1 cellular context compared by ENCODE assay signal in the genomic region with DNA sequence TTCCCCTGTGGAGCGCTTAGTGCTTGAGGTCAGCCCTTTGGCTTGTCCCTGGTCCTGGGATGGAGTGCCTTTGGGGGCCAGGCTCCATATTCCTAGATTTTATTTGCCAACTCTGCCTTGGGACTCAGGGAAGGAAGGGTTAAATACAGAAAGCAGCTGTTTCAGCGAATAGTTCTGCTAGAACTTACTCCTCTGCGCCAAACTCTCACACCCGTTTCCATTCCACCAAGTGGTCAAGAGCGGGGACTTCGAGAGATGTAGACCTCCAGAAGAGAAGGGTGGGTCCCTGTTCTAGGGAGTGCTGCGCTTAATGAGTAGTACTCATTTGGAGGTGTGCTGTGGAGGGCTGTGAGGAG.
TF ChIP-seq lines count a peak whose summit lies in the region.

No MANE protein-coding gene starts in this region.

TF ChIP-seq in IMR-90, 13 proteins besides CTCF, POLR2A, EP300 and RAD21 (continued from another document):
- no peak for TF ChIP-seq CHD1 (IDR thresholded peaks at IDR 0.05; ENCODE audit: low read depth, low read length)
- no peak for TF ChIP-seq RFX5 (IDR thresholded peaks at IDR 0.05; ENCODE audit: low read depth, low read length)
- TF ChIP-seq NFE2L2 (IDR thresholded peaks at IDR 0.05; ENCODE audit: low read depth, low read length) = no peak
- TF ChIP-seq SMC3 (IDR thresholded peaks at IDR 0.05; ENCODE audit: low read depth, low read length) = no peak
- TF ChIP-seq, protein P1, sequence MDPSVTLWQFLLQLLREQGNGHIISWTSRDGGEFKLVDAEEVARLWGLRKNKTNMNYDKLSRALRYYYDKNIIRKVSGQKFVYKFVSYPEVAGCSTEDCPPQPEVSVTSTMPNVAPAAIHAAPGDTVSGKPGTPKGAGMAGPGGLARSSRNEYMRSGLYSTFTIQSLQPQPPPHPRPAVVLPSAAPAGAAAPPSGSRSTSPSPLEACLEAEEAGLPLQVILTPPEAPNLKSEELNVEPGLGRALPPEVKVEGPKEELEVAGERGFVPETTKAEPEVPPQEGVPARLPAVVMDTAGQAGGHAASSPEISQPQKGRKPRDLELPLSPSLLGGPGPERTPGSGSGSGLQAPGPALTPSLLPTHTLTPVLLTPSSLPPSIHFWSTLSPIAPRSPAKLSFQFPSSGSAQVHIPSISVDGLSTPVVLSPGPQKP (IDR thresholded peaks at IDR 0.05; ENCODE audit: borderline replicate concordance, low read depth, low read length) = no peak
- TF ChIP-seq MAZ (IDR thresholded peaks at IDR 0.05; ENCODE audit: borderline replicate concordance, low read depth, low read length) = no peak
- no peak for TF ChIP-seq BHLHE40 (IDR thresholded peaks at IDR 0.05; ENCODE audit: low read depth, low read length)
- TF ChIP-seq, protein P2, sequence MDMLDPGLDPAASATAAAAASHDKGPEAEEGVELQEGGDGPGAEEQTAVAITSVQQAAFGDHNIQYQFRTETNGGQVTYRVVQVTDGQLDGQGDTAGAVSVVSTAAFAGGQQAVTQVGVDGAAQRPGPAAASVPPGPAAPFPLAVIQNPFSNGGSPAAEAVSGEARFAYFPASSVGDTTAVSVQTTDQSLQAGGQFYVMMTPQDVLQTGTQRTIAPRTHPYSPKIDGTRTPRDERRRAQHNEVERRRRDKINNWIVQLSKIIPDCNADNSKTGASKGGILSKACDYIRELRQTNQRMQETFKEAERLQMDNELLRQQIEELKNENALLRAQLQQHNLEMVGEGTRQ (IDR thresholded peaks at IDR 0.05; ENCODE audit: low read depth, low read length) = no peak
- no peak for TF ChIP-seq MAFK (IDR thresholded peaks at IDR 0.05; ENCODE audit: low read depth, low read length)
- no peak for TF ChIP-seq RCOR1 (IDR thresholded peaks at IDR 0.05; ENCODE audit: insufficient replicate concordance, low read length)
